Comparison of ENCODE assay signal across 26 cellular contexts in the genomic region with DNA sequence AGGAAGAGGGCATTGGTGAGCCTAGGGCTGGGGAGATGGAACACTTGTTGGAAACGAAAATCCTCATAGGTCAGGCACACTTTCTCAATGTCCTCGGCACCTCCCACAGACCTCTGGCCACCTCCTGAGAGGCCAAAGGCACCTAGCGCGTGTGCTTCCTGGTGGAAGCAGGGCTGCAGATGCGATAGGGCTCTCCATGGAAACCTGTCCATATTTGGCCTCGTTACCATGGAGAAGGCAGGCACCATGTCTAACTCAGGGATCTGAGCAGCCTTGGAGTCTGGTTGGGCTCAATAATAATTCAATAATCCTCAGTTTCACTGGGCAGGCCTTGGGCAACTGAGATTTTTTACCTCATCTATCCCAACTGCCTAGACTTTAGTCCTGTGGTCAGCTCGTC. TPM values are rescaled to one million over a fixed set of nuclear protein-coding genes. Genes with fewer than 3 reads are reported as not detected.
"Had no signal": no experiment of that assay in that cellular context is flagged by ENCODE, and none has a peak within 500 bp of the region (broad histone marks: within the 10 kb centered on the region; RNA-seq: fewer than 3 reads in every experiment).

No MANE protein-coding gene starts in this region.

- H3K4me1 ChIP-seq: body of pancreas, gastroesophageal sphincter, heart left ventricle, lower lobe of right lung, sigmoid colon, testis, uterus had no signal

- H3K27me3 ChIP-seq: body of pancreas, cardiac muscle cell, gastroesophageal sphincter, sigmoid colon, testis, uterus had no signal

- H3K4me1 Mint-ChIP-seq: activated B cell treated with CpG ODN at 0.5 μM for 24 hours; activated T-helper 17 cell treated with anti-CD3 and anti-CD28 coated beads, Interleukin-2, amount 50 U/mL, for 72 hours; naive B cell had no signal

- H3K4me3 ChIP-seq: body of pancreas, cardiac muscle cell, gastroesophageal sphincter, heart left ventricle, lower lobe of right lung, sigmoid colon, testis, uterus had no signal

- H3K27me3 Mint-ChIP-seq: activated B cell treated with CpG ODN at 0.5 μM for 24 hours; activated CD4-positive, alpha-beta T cell treated with anti-CD3 and anti-CD28 coated beads for 36 hours; activated T-helper 17 cell treated with anti-CD3 and anti-CD28 coated beads, Interleukin-2, amount 50 U/mL, for 72 hours; naive B cell had no signal

- H3K4me3 Mint-ChIP-seq: activated B cell treated with CpG ODN at 0.5 μM for 24 hours; activated CD4-positive, alpha-beta T cell treated with anti-CD3 and anti-CD28 coated beads for 36 hours; activated naive CD4-positive, alpha-beta T cell treated with anti-CD3 and anti-CD28 coated beads for 36 hours; activated T-cell treated with anti-CD3 and anti-CD28 coated beads, Interleukin-2, amount 50 U/mL, for 24 hours; activated T-helper 17 cell treated with anti-CD3 and anti-CD28 coated beads, Interleukin-2, amount 50 U/mL, for 72 hours had no signal

- H3K9me3 Mint-ChIP-seq: activated B cell treated with CpG ODN at 0.5 μM for 24 hours; activated naive CD4-positive, alpha-beta T cell treated with anti-CD3 and anti-CD28 coated beads for 36 hours; activated T-cell treated with anti-CD3 and anti-CD28 coated beads, Interleukin-2, amount 50 U/mL, for 24 hours; activated T-helper 17 cell treated with anti-CD3 and anti-CD28 coated beads, Interleukin-2, amount 50 U/mL, for 72 hours; naive B cell had no signal

- H3K27ac ChIP-seq: body of pancreas, cardiac muscle cell, epithelial cell of prostate, gastroesophageal sphincter, heart left ventricle, lower lobe of right lung, sigmoid colon, testis, uterus had no signal

- H3K36me3 ChIP-seq: cardiac muscle cell, uterus had no signal

- H3K27ac Mint-ChIP-seq: activated B cell treated with CpG ODN at 0.5 μM for 24 hours; activated CD4-positive, alpha-beta T cell treated with anti-CD3 and anti-CD28 coated beads for 36 hours; activated naive CD4-positive, alpha-beta T cell treated with anti-CD3 and anti-CD28 coated beads for 36 hours; activated T-cell treated with anti-CD3 and anti-CD28 coated beads, Interleukin-2, amount 50 U/mL, for 24 hours; activated T-helper 17 cell treated with anti-CD3 and anti-CD28 coated beads, Interleukin-2, amount 50 U/mL, for 72 hours; naive B cell had no signal

- H3K36me3 Mint-ChIP-seq: naive B cell had no signal

- DNase-seq: activated B cell treated with CpG ODN at 0.5 μM for 24 hours; activated CD4-positive, alpha-beta T cell treated with anti-CD3 and anti-CD28 coated beads for 36 hours; activated CD4-positive, alpha-beta T cell treated with anti-CD3 and anti-CD28 coated beads, Interleukin-2, amount 50 U/mL, for 4 hours; activated CD8-positive, alpha-beta memory T cell treated with anti-CD3 and anti-CD28 coated beads for 24 hours; activated CD8-positive, alpha-beta memory T cell treated with anti-CD3 and anti-CD28 coated beads, Interleukin-2, amount 50 U/mL, for 4 hours; activated naive CD4-positive, alpha-beta T cell treated with anti-CD3 and anti-CD28 coated beads for 36 hours; activated T-cell treated with anti-CD3 and anti-CD28 coated beads, Interleukin-2, amount 50 U/mL, for 24 hours; amygdala; body of pancreas; cortex of kidney; heart left ventricle; islet precursor cell; left colon; lower lobe of right lung; naive B cell; posterior cingulate gyrus; sigmoid colon; stimulated activated CD4-positive, alpha-beta T cell treated with anti-CD3 and anti-CD28 coated beads, Interleukin-4, amount 100 ng/mL, for 1 hour; stimulated activated naive CD4-positive, alpha-beta T cell; T1000; testis; uterus had no signal

- H3K9me3 ChIP-seq: body of pancreas, gastroesophageal sphincter, heart left ventricle, lower lobe of right lung, sigmoid colon, testis, uterus had no signal

RNA-seq across cellular contexts. Expression of gene RAI2, which starts 58.3 kb away (rescaled TPM):
- total RNA-seq: activated B cell treated with CpG ODN at 0.5 μM for 24 hours had no signal
